ENCODE assay signal across 14 cellular contexts in the genomic region with DNA sequence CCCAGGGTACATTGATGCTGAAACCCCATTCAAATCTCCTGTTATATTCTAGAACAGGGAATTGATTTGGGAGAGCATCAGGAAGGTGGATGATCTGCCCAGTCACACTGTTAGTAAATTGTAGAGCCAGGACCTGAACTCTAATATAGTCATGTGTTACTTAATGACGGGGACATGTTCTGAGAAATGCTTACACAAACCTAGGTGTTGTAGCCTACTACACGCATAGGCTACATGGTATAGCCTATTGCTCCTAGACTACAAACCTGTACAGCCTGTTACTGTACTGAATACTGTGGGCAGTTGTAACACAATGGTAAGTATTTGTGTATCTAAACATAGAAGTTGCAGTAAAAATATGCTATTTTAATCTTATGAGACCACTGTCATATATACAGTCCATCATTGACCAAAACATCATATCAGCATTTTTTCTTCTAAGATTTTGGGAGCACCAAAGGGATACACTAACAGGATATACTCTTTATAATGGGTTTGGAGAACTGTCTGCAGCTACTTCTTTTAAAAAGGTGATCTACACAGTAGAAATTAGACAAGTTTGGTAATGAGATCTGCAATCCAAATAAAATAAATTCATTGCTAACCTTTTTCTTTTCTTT. TPM values are rescaled to one million over a fixed set of nuclear protein-coding genes. Genes with fewer than 3 reads are reported as not detected.
DNase-seq lines count a peak whose midpoint lies in the region; ATAC-seq and TF ChIP-seq lines count a peak whose summit lies in the region.
"Had no signal": no experiment of that assay in that cellular context is flagged by ENCODE, and none has a peak within 500 bp of the region (broad histone marks: within the 10 kb centered on the region; RNA-seq: fewer than 3 reads in every experiment).

No MANE protein-coding gene starts in this region.

- no peaks in the 10 kb centered on the region for H3K27me3 ChIP-seq in CD4-positive, CD25-positive, alpha-beta regulatory T cell (ENCODE audit: control insufficient read depth, insufficient read depth, low read length)
- H3K27me3 ChIP-seq in CD8-positive, alpha-beta memory T cell (ENCODE audit: insufficient read depth, low read length, poor library complexity, severe bottlenecking): no peaks in the 10 kb centered on the region
- H3K27me3 ChIP-seq in spleen (replicated peaks in 1 of 7): no peaks in the 10 kb centered on the region
- H3K27me3 ChIP-seq: BLaER1 treated with 17β-estradiol and CSF1 and Interleukin-3, amounts not matched to agents 10 nM and 100 nM had no signal

- peaks cover 71% of the 10 kb centered on the region for H3K36me3 ChIP-seq in CD4-positive, CD25-positive, alpha-beta regulatory T cell (ENCODE audit: control insufficient read depth, insufficient read depth, low read length)
- H3K36me3 ChIP-seq in CD8-positive, alpha-beta memory T cell (ENCODE audit: insufficient read depth, low read length): peaks cover 62% of the 10 kb centered on the region
- H3K36me3 ChIP-seq in spleen: peaks cover 5 to 83% (median 50%) of the 10 kb centered on the region in 6 donors

- whole genome bisulfite sequencing in spleen, 5 donors: 54 to 73% (median 65%) methylated on average over 2 of the region's 2 CpGs

- peak overlapping the region; percentile 100 for H3K27ac ChIP-seq in CD4-positive, CD25-positive, alpha-beta regulatory T cell (ENCODE audit: insufficient read depth, low read length, poor library complexity, severe bottlenecking)
- no peak overlapping the region for H3K27ac ChIP-seq in CD8-positive, alpha-beta memory T cell (ENCODE audit: low read depth, low read length)
- peak overlapping the region in 4 of 8 donors; percentile 100 for H3K27ac ChIP-seq in spleen
- H3K27ac ChIP-seq: BLaER1 treated with 17β-estradiol and CSF1 and Interleukin-3, amounts not matched to agents 10 nM and 100 nM had no signal

- peaks cover 86% of the 10 kb centered on the region for H3K4me1 ChIP-seq in CD4-positive, CD25-positive, alpha-beta regulatory T cell (ENCODE audit: control insufficient read depth, insufficient read depth, low read length, poor library complexity, severe bottlenecking)
- H3K4me1 ChIP-seq in CD8-positive, alpha-beta memory T cell (ENCODE audit: insufficient read depth, low read length): peaks cover 72% of the 10 kb centered on the region
- H3K4me1 ChIP-seq in spleen: peaks cover 64 to 91% (median 85%) of the 10 kb centered on the region in 6 donors

- no peak for ATAC-seq in CD4-positive, CD25-positive, alpha-beta regulatory T cell (ENCODE audit: low read depth in 2 of 2)
- no peak for ATAC-seq in T-helper 17 cell
- ATAC-seq: Panc1, SK-N-SH treated with all-trans-retinoic acid at 6 μM for 48 hours had no signal

- H3K27me3 Mint-ChIP-seq in CD4-positive, CD25-positive, alpha-beta regulatory T cell: no peaks in the 10 kb centered on the region
- H3K27me3 Mint-ChIP-seq in CD8-positive, alpha-beta memory T cell: peaks cover 0 to 11% of the 10 kb centered on the region in 2 donors
- H3K27me3 Mint-ChIP-seq in T-helper 17 cell: no peaks in the 10 kb centered on the region
- H3K27me3 Mint-ChIP-seq in immature natural killer cell (ENCODE audit: low read depth in 3 of 3): peaks cover 19 to 45% (median 43%) of the 10 kb centered on the region in 3 donors

- H3K4me3 ChIP-seq in CD4-positive, CD25-positive, alpha-beta regulatory T cell (ENCODE audit: low read depth, low read length): peak overlapping the region; percentile 100
- no peak overlapping the region for H3K4me3 ChIP-seq in CD8-positive, alpha-beta memory T cell (ENCODE audit: low read length)
- peak overlapping the region in 4 of 8 donors; percentile 68 to 96 (median 86) for H3K4me3 ChIP-seq in spleen
- H3K4me3 ChIP-seq: BLaER1 treated with 17β-estradiol and CSF1 and Interleukin-3, amounts not matched to agents 10 nM and 100 nM had no signal

- peaks cover 0 to 8% (median 0%) of the 10 kb centered on the region in 7 donors for H3K9me3 Mint-ChIP-seq in CD4-positive, CD25-positive, alpha-beta regulatory T cell
- H3K9me3 Mint-ChIP-seq in CD8-positive, alpha-beta memory T cell: peaks cover 0 to 7% (median 0%) of the 10 kb centered on the region in 5 donors
- peaks cover 0 to 3% (median 0%) of the 10 kb centered on the region in 6 donors for H3K9me3 Mint-ChIP-seq in immature natural killer cell

- intact Hi-C loops in spleen (cut with DNase I; ENCODE audit: low total_unique reads): no loop called here

- peaks cover 67% of the 10 kb centered on the region for H3K36me3 Mint-ChIP-seq in CD4-positive, CD25-positive, alpha-beta regulatory T cell
- peaks cover 44 to 74% (median 45%) of the 10 kb centered on the region in 3 donors for H3K36me3 Mint-ChIP-seq in CD8-positive, alpha-beta memory T cell
- H3K36me3 Mint-ChIP-seq in T-helper 17 cell (ENCODE audit: low read depth) (peaks cover 29% of the 10 kb centered on the region), immature natural killer cell (peaks cover 67 to 74% (median 70%) of the 10 kb centered on the region in 3 donors)

- CTCF ChIA-PET in CD8-positive, alpha-beta memory T cell (lab: Charles Lee): interaction anchor here (11.3 to 19.5 kb wide), 3 partner anchors 13 to 52 kb away, joined by 156 to 478 read pairs (median 242); partner anchors contain the start of genes SPG11 and TRIM69

- no peak for TF ChIP-seq CTCF in spleen (IDR thresholded peaks at IDR 0.05 in 8 of 11, conservative IDR thresholded peaks at IDR 0.05 in 3 of 11)

- H3K4me1 Mint-ChIP-seq in CD4-positive, CD25-positive, alpha-beta regulatory T cell: peaks cover 45 to 74% (median 68%) of the 10 kb centered on the region in 4 donors
- peaks cover 70 to 76% (median 76%) of the 10 kb centered on the region in 3 donors for H3K4me1 Mint-ChIP-seq in CD8-positive, alpha-beta memory T cell
- H3K4me1 Mint-ChIP-seq in T-helper 17 cell: peaks cover 76% of the 10 kb centered on the region
- H3K4me1 Mint-ChIP-seq in immature natural killer cell: peaks cover 81 to 89% of the 10 kb centered on the region in 2 donors

- H3K4me3 Mint-ChIP-seq in CD4-positive, CD25-positive, alpha-beta regulatory T cell: peak overlapping the region; percentile 98 to 100 (median 99)
- H3K4me3 Mint-ChIP-seq in CD8-positive, alpha-beta memory T cell: peak overlapping the region; percentile 96 to 100 (median 100)
- H3K4me3 Mint-ChIP-seq in T-helper 17 cell: peak overlapping the region; percentile 98
- H3K4me3 Mint-ChIP-seq in immature natural killer cell: peak overlapping the region; percentile 86 to 100 (median 99)

- H3K9me3 ChIP-seq in CD4-positive, CD25-positive, alpha-beta regulatory T cell (ENCODE audit: control insufficient read depth in 2 of 2, low read length in 2 of 2): no peaks in the 10 kb centered on the region
- H3K9me3 ChIP-seq in CD8-positive, alpha-beta memory T cell (ENCODE audit: low read length): no peaks in the 10 kb centered on the region
- H3K9me3 ChIP-seq in T-helper 17 cell (ENCODE audit: control insufficient read depth, low read length, poor library complexity, severe bottlenecking): no peaks in the 10 kb centered on the region
- H3K9me3 ChIP-seq in spleen: no peaks in the 10 kb centered on the region
- H3K9me3 ChIP-seq: BLaER1 treated with 17β-estradiol and CSF1 and Interleukin-3, amounts not matched to agents 10 nM and 100 nM had no signal

- H3K27ac Mint-ChIP-seq in CD4-positive, CD25-positive, alpha-beta regulatory T cell: peak overlapping the region in 2 of 3 donors; percentile 59 to 99
- peak overlapping the region in 7 of 8 donors; percentile 19 to 100 (median 90) for H3K27ac Mint-ChIP-seq in CD8-positive, alpha-beta memory T cell
- peak overlapping the region; percentile 100 for H3K27ac Mint-ChIP-seq in T-helper 17 cell
- H3K27ac Mint-ChIP-seq in immature natural killer cell: peak overlapping the region; percentile 82 to 100 (median 94)

- no peak for TF ChIP-seq POLR2A in spleen (IDR thresholded peaks at IDR 0.05)

- DNase-seq in CD4-positive, CD25-positive, alpha-beta regulatory T cell: no peak
- DNase-seq in CD8-positive, alpha-beta memory T cell: no peak
- DNase-seq in T-helper 17 cell (no peak), immature natural killer cell (peak in 1 of 3 donors; percentile 11), spleen (no peak), NOMO-1 treated with DMSO at 0.1 percent for 48 hours (lab: John Stamatoyannopoulos, UW; ENCODE audit: unreplicated experiment) (no peak)
- no peak for DNase-seq in activated effector memory CD4-positive, alpha-beta T cell treated with Interleukin-2 at 50 U/mL for 16 hours
- DNase-seq: cerebellar nuclear complex, DND-41, NCI-H1092, occipital lobe had no signal

- POLR2A ChIA-PET in CD8-positive, alpha-beta memory T cell (lab: Charles Lee): interaction anchor here (0.7 to 15.9 kb wide), 3 partner anchors 16 to 60 kb away, joined by 3 to 728 read pairs (median 604); partner anchors contain the start of genes SPG11 and TRIM69

RNA-seq across cellular contexts. Expression of gene B2M, which starts 5.8 kb away (rescaled TPM):
- total RNA-seq in CD4-positive, CD25-positive, alpha-beta regulatory T cell: 7,793 TPM
- polyA plus RNA-seq in CD4-positive, CD25-positive, alpha-beta regulatory T cell: over 10,000 TPM; 37,989 to 53,417 (median 43,977) TPM
- total RNA-seq in CD8-positive, alpha-beta memory T cell: 1,000 to 10,000 TPM; 4,597 to 4,837 TPM
- polyA plus RNA-seq in CD8-positive, alpha-beta memory T cell: 38,920 TPM
- 1,000 to 10,000 TPM; 6,241 to 6,591 TPM for total RNA-seq in T-helper 17 cell
- over 10,000 TPM; 41,154 to 70,702 (median 45,494) TPM for polyA plus RNA-seq in immature natural killer cell
- total RNA-seq in spleen: over 10,000 TPM in 1 of 7 donors, 1,000 to 10,000 TPM in 6; 5,238 to 10,333 (median 6,268) TPM
- 1,000 to 10,000 TPM; 3,969 to 5,676 (median 5,369) TPM for polyA plus RNA-seq in spleen

RNA-seq across cellular contexts. Expression of gene PATL2, which starts 6.0 kb away (rescaled TPM):
- total RNA-seq in CD4-positive, CD25-positive, alpha-beta regulatory T cell: 44.1 TPM
- polyA plus RNA-seq in CD4-positive, CD25-positive, alpha-beta regulatory T cell: 10 to 100 TPM in 2 of 4 donors, 1 to 10 TPM in 2; 7.8 to 20.6 (median 12.8) TPM
- 1 to 10 TPM; 7.7 to 9.1 TPM for total RNA-seq in CD8-positive, alpha-beta memory T cell
- 19.8 TPM for polyA plus RNA-seq in CD8-positive, alpha-beta memory T cell
- total RNA-seq in T-helper 17 cell (10 to 100 TPM; 24.8 to 26.7 TPM), spleen (10 to 100 TPM; 17.0 to 36.9 (median 28.3) TPM)
- polyA plus RNA-seq in immature natural killer cell (10 to 100 TPM; 24.8 to 49.1 (median 41.4) TPM), spleen (10 to 100 TPM; 26.0 to 64.2 (median 35.6) TPM)

RNA-seq across cellular contexts. Expression of gene TRIM69, which starts 19.2 kb away (rescaled TPM):
- total RNA-seq in CD4-positive, CD25-positive, alpha-beta regulatory T cell: 50.5 TPM
- 10 to 100 TPM; 38.1 to 61.5 (median 55.7) TPM for polyA plus RNA-seq in CD4-positive, CD25-positive, alpha-beta regulatory T cell
- total RNA-seq in CD8-positive, alpha-beta memory T cell: 10 to 100 TPM; 70.8 to 73.8 TPM
- 37.0 TPM for polyA plus RNA-seq in CD8-positive, alpha-beta memory T cell
- 10 to 100 TPM; 22.2 to 31.7 TPM for total RNA-seq in T-helper 17 cell
- 10 to 100 TPM; 14.9 to 23.4 (median 19.0) TPM for polyA plus RNA-seq in immature natural killer cell
- total RNA-seq in spleen: 10 to 100 TPM; 24.7 to 54.9 (median 46.9) TPM
- 10 to 100 TPM; 16.4 to 44.5 (median 22.3) TPM for polyA plus RNA-seq in spleen

RNA-seq across cellular contexts. Expression of gene SPG11, which starts 53.6 kb away (rescaled TPM):
- total RNA-seq in CD4-positive, CD25-positive, alpha-beta regulatory T cell: 71.5 TPM
- polyA plus RNA-seq in CD4-positive, CD25-positive, alpha-beta regulatory T cell: 10 to 100 TPM; 21.6 to 27.7 (median 24.6) TPM
- 10 to 100 TPM; 60.8 to 62.1 TPM for total RNA-seq in CD8-positive, alpha-beta memory T cell
- 32.0 TPM for polyA plus RNA-seq in CD8-positive, alpha-beta memory T cell
- total RNA-seq in T-helper 17 cell: 10 to 100 TPM; 71.0 to 76.4 TPM
- 10 to 100 TPM; 22.0 to 37.3 (median 26.1) TPM for polyA plus RNA-seq in immature natural killer cell
- total RNA-seq in spleen: 100 to 1,000 TPM; 119 to 218 (median 143) TPM
- polyA plus RNA-seq in spleen: 10 to 100 TPM; 37.4 to 53.2 (median 41.2) TPM
